38 cellular contexts compared by ENCODE assay signal in genomic region chr10:4119107-4119506, GRCh38.
"Had no signal": no experiment of that assay in that cellular context is flagged by ENCODE, and none has a peak within 500 bp of the region (broad histone marks: within the 10 kb centered on the region; RNA-seq: fewer than 3 reads in every experiment).

No MANE protein-coding gene starts in this region.

- ATAC-seq: activated naive CD4-positive, alpha-beta T cell treated with anti-CD3 and anti-CD28 coated beads, Interleukin-2, amount 50 U/mL, for 72 hours; activated naive CD8-positive, alpha-beta T cell treated with anti-CD3 and anti-CD28 coated beads, Interleukin-2, amount 50 U/mL, for 24 hours; activated T-cell treated with anti-CD3 and anti-CD28 coated beads, Interleukin-2, amount 50 U/mL, for 4 hours; activated T-cell treated with anti-CD3 and anti-CD28 coated beads, Interleukin-2, amount 50 U/mL, for 72 hours; activated T-helper 17 cell treated with anti-CD3 and anti-CD28 coated beads, Interleukin-2, amount 50 U/mL, for 72 hours; body of pancreas had no signal

- H3K9me3 ChIP-seq: adrenal gland, ascending aorta, body of pancreas, breast epithelium had no signal

- H3K27me3 ChIP-seq: adrenal gland, ascending aorta, body of pancreas, brain microvascular endothelial cell, breast epithelium, cardiac muscle cell had no signal

- H3K9me3 Mint-ChIP-seq: central memory CD8-positive, alpha-beta T cell had no signal

- H3K4me3 ChIP-seq: adrenal gland, ascending aorta, body of pancreas, breast epithelium, cardiac muscle cell had no signal

- H3K4me1 ChIP-seq: adrenal gland, ascending aorta, body of pancreas, breast epithelium had no signal

- H3K36me3 Mint-ChIP-seq: activated naive CD8-positive, alpha-beta T cell; activated naive CD8-positive, alpha-beta T cell treated with anti-CD3 and anti-CD28 coated beads for 36 hours; brain had no signal

- H3K27ac Mint-ChIP-seq: activated naive CD4-positive, alpha-beta T cell treated with anti-CD3 and anti-CD28 coated beads for 36 hours; activated naive CD4-positive, alpha-beta T cell treated with anti-CD3 and anti-CD28 coated beads, Interleukin-2, amount 10 ng/mL, durations not matched to agents 7 days and 5 days; activated naive CD4-positive, alpha-beta T cell treated with anti-CD3 and anti-CD28 coated beads, Interleukin-2, amount 50 U/mL, for 72 hours; activated naive CD8-positive, alpha-beta T cell; activated naive CD8-positive, alpha-beta T cell treated with anti-CD3 and anti-CD28 coated beads for 36 hours; activated naive CD8-positive, alpha-beta T cell treated with anti-CD3 and anti-CD28 coated beads, Interleukin-2, amount 10 ng/mL, durations not matched to agents 7 days and 5 days; activated naive CD8-positive, alpha-beta T cell treated with anti-CD3 and anti-CD28 coated beads, Interleukin-2, amount 50 U/mL, for 24 hours; activated T-cell treated with anti-CD3 and anti-CD28 coated beads, Interleukin-2, amount 50 U/mL, for 24 hours; activated T-cell treated with anti-CD3 and anti-CD28 coated beads, Interleukin-2, amount 50 U/mL, for 72 hours; activated T-helper 1 cell treated with anti-CD3 and anti-CD28 coated beads, Interleukin-12 subunit alpha, Interleukin-12 subunit beta, Interleukin-2, Interleukin-4 antibody, amounts not matched to agents 30 ng/mL and 10 ng/mL and 1 ng/mL, durations not matched to agents 14 hours and 24 hours and 36 hours; activated T-helper 17 cell treated with anti-CD3 and anti-CD28 coated beads, Interleukin-2, amount 50 U/mL, for 72 hours; activated T-helper 2 cell treated with anti-CD3 and anti-CD28 coated beads, Interferon-gamma antibody, Interleukin-2, Interleukin-4, amounts not matched to agents 10 μg/mL and 5 μg/mL and 100 μg/mL, durations not matched to agents 14 hours and 24 hours and 36 hours; brain had no signal

- H3K36me3 ChIP-seq: adrenal gland, ascending aorta, brain microvascular endothelial cell, breast epithelium, cardiac muscle cell had no signal

- H3K27ac ChIP-seq: adrenal gland, ascending aorta, body of pancreas, brain microvascular endothelial cell, breast epithelium, cardiac muscle cell had no signal

- DNase-seq: activated effector memory CD4-positive, alpha-beta T cell treated with anti-CD3 and anti-CD28 coated beads, Interleukin-2, amount 50 U/mL, for 16 hours; activated effector memory CD4-positive, alpha-beta T cell treated with Interleukin-2 at 50 U/mL for 16 hours; activated gamma-delta T cell; activated gamma-delta T cell treated with Interleukin-2 at 50 U/mL for 16 hours; activated naive CD4-positive, alpha-beta T cell; activated naive CD4-positive, alpha-beta T cell treated with anti-CD3 and anti-CD28 coated beads for 36 hours; activated naive CD4-positive, alpha-beta T cell treated with anti-CD3 and anti-CD28 coated beads, Interleukin-2, amount 10 ng/mL, durations not matched to agents 7 days and 5 days; activated naive CD4-positive, alpha-beta T cell treated with anti-CD3 and anti-CD28 coated beads, Interleukin-2, amount 50 U/mL, for 16 hours; activated naive CD4-positive, alpha-beta T cell treated with Interleukin-2 at 50 U/mL for 16 hours; activated naive CD8-positive, alpha-beta T cell treated with anti-CD3 and anti-CD28 coated beads for 36 hours; activated naive CD8-positive, alpha-beta T cell treated with anti-CD3 and anti-CD28 coated beads, Interleukin-2, amount 10 ng/mL, durations not matched to agents 7 days and 5 days; activated naive CD8-positive, alpha-beta T cell treated with anti-CD3 and anti-CD28 coated beads, Interleukin-2, amount 50 U/mL, for 24 hours; activated T-cell treated with anti-CD3 and anti-CD28 coated beads, Interleukin-2, amount 50 U/mL, for 1 hour; activated T-cell treated with anti-CD3 and anti-CD28 coated beads, Interleukin-2, amount 50 U/mL, for 24 hours; activated T-cell treated with anti-CD3 and anti-CD28 coated beads, Interleukin-2, amount 50 U/mL, for 4 hours; activated T-cell treated with anti-CD3 and anti-CD28 coated beads, Interleukin-2, amount 50 U/mL, for 48 hours; activated T-cell treated with anti-CD3 and anti-CD28 coated beads, Interleukin-2, amount 50 U/mL, for 72 hours; adrenal gland; amniotic stem cell; amygdala; anterior cingulate cortex; aorta; body of pancreas; brain microvascular endothelial cell; caudate nucleus; central memory CD4-positive, alpha-beta T cell; cerebellar nuclear complex had no signal

- H3K27me3 Mint-ChIP-seq: activated naive CD4-positive, alpha-beta T cell treated with anti-CD3 and anti-CD28 coated beads, Interleukin-2, amount 50 U/mL, for 24 hours; activated naive CD8-positive, alpha-beta T cell; activated naive CD8-positive, alpha-beta T cell treated with anti-CD3 and anti-CD28 coated beads for 36 hours; activated naive CD8-positive, alpha-beta T cell treated with anti-CD3 and anti-CD28 coated beads, Interleukin-2, amount 10 ng/mL, durations not matched to agents 7 days and 5 days; activated naive CD8-positive, alpha-beta T cell treated with anti-CD3 and anti-CD28 coated beads, Interleukin-2, amount 50 U/mL, for 24 hours; activated T-cell treated with anti-CD3 and anti-CD28 coated beads, Interleukin-2, amount 50 U/mL, for 24 hours; activated T-helper 17 cell treated with anti-CD3 and anti-CD28 coated beads, Interleukin-2, amount 50 U/mL, for 72 hours; central memory CD8-positive, alpha-beta T cell had no signal

- H3K4me3 Mint-ChIP-seq: activated naive CD4-positive, alpha-beta T cell treated with anti-CD3 and anti-CD28 coated beads for 36 hours; activated naive CD4-positive, alpha-beta T cell treated with anti-CD3 and anti-CD28 coated beads, Interleukin-2, amount 10 ng/mL, durations not matched to agents 7 days and 5 days; activated naive CD4-positive, alpha-beta T cell treated with anti-CD3 and anti-CD28 coated beads, Interleukin-2, amount 50 U/mL, for 24 hours; activated naive CD8-positive, alpha-beta T cell; activated naive CD8-positive, alpha-beta T cell treated with anti-CD3 and anti-CD28 coated beads for 36 hours; activated naive CD8-positive, alpha-beta T cell treated with anti-CD3 and anti-CD28 coated beads, Interleukin-2, amount 10 ng/mL, durations not matched to agents 7 days and 5 days; activated naive CD8-positive, alpha-beta T cell treated with anti-CD3 and anti-CD28 coated beads, Interleukin-2, amount 50 U/mL, for 24 hours; activated T-cell treated with anti-CD3 and anti-CD28 coated beads, Interleukin-2, amount 50 U/mL, for 24 hours; activated T-cell treated with anti-CD3 and anti-CD28 coated beads, Interleukin-2, amount 50 U/mL, for 4 hours; activated T-cell treated with anti-CD3 and anti-CD28 coated beads, Interleukin-2, amount 50 U/mL, for 72 hours; activated T-helper 1 cell treated with anti-CD3 and anti-CD28 coated beads, Interleukin-12 subunit alpha, Interleukin-12 subunit beta, Interleukin-2, Interleukin-4 antibody, amounts not matched to agents 30 ng/mL and 10 ng/mL and 1 ng/mL, durations not matched to agents 14 hours and 24 hours and 36 hours; activated T-helper 17 cell treated with anti-CD3 and anti-CD28 coated beads, Interleukin-2, amount 50 U/mL, for 72 hours; brain; central memory CD8-positive, alpha-beta T cell had no signal
